Comparison of ENCODE assay signal across 12 cellular contexts in the genomic region with DNA sequence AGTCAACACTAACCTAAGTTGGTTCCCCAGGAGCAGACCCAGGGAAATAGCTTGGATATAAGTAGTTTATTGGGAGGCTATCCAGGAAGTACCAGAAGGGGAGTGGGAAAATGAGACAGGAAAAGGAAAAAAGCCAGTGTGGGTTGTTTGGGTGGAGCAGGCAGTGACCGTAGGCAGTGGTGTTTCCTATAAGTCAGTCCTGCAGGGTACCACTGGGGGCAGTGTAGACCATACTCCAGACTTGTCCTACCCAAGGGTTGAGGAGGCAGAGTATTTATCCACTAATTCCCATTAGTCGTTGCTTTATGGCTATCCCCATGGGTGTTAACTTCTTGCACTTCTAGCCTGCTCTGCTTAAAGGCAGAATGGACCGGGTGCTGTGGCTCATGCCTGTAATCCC. TPM values are rescaled to one million over a fixed set of nuclear protein-coding genes. Genes with fewer than 3 reads are reported as not detected.
DNase-seq lines count a peak whose midpoint lies in the region; ATAC-seq and TF ChIP-seq lines count a peak whose summit lies in the region.
"Had no signal": no experiment of that assay in that cellular context is flagged by ENCODE, and none has a peak within 500 bp of the region (broad histone marks: within the 10 kb centered on the region; RNA-seq: fewer than 3 reads in every experiment).

No MANE protein-coding gene starts in this region.

- H3K9me2 ChIP-seq in PC-3 (replicated peaks; ENCODE audit: low read length): no peaks in the 10 kb centered on the region
- H3K9me2 ChIP-seq in MM.1S (replicated peaks; ENCODE audit: insufficient read depth, low read length): no peaks in the 10 kb centered on the region

- no peak overlapping the region for H3K4me3 ChIP-seq in PC-3 (ENCODE audit: low read length)
- no peak overlapping the region for H3K4me3 ChIP-seq in uterus
- H3K4me3 ChIP-seq in MM.1S (ENCODE audit: low read length): no peak overlapping the region

- no peak for TF ChIP-seq POLR2A in uterus (IDR thresholded peaks at IDR 0.05)

- ATAC-seq in Right ventricle myocardium inferior: peak; percentile 66
- no peak for ATAC-seq in PC-3
- peak; percentile 89 for ATAC-seq in left ventricle myocardium superior
- no peak for ATAC-seq in activated CD4-positive, CD25-positive, alpha-beta regulatory T cell treated with anti-CD3 and anti-CD28 coated beads, Interleukin-2, amount 50 U/mL, for 24 hours

- intact Hi-C loops in Right ventricle myocardium inferior (cut with DNase I) (loop anchor here (2.0 kb wide), 1 partner anchor 85 kb away; no protein-coding TSS in a partner anchor), cardiac septum (cut with DNase I) (loop anchor here (10.0 kb wide), 1 partner anchor 87 kb away; no protein-coding TSS in a partner anchor), PC-3 (cut with micrococcal nuclease) (no loop called here), left ventricle myocardium superior (cut with micrococcal nuclease) (no loop called here), uterus (cut with DNase I; ENCODE audit: low total_unique reads) (no loop called here)

- H3K4me2 ChIP-seq in PC-3 (ENCODE audit: low read length) (no peak overlapping the region), MM.1S (ENCODE audit: low read depth, low read length) (no peak overlapping the region)

- H4K20me1 ChIP-seq in PC-3 (ENCODE audit: low read length) (no peaks in the 10 kb centered on the region), MM.1S (ENCODE audit: insufficient read depth, low read length) (no peaks in the 10 kb centered on the region)

- TF ChIP-seq CTCF in PC-3 (conservative IDR thresholded peaks at IDR 0.05; ENCODE audit: low read depth, low read length): peak; percentile 38
- peak in 2 of 4 experiments; percentile 5 to 16 for TF ChIP-seq CTCF in uterus (IDR thresholded peaks at IDR 0.05)
- TF ChIP-seq CTCF in MM.1S (IDR thresholded peaks at IDR 0.05; ENCODE audit: low read length): no peak

- no peaks in the 10 kb centered on the region for H3F3A ChIP-seq in PC-3 (ENCODE audit: low read length, unreplicated experiment)
- H3F3A ChIP-seq in MM.1S (ENCODE audit: insufficient read depth, low read length): no peaks in the 10 kb centered on the region

- no peak overlapping the region for H3K27ac ChIP-seq in PC-3 (ENCODE audit: low read length)
- H3K27ac ChIP-seq in uterus: peak overlapping the region; percentile 41 to 49
- H3K27ac ChIP-seq in MM.1S (ENCODE audit: low read length): no peak overlapping the region
- H3K27ac ChIP-seq: parathyroid adenoma had no signal

- H3K9me3 ChIP-seq in PC-3 (ENCODE audit: low read length) (no peaks in the 10 kb centered on the region), uterus (no peaks in the 10 kb centered on the region), MM.1S (replicated peaks; ENCODE audit: insufficient read depth, low read length) (no peaks in the 10 kb centered on the region)

- no TSS peak for BruUV-seq in PC-3 (replicated peaks; lab: Mats Ljungman, UMichigan)

- H3K36me3 ChIP-seq in PC-3 (ENCODE audit: low read depth, low read length) (no peaks in the 10 kb centered on the region), uterus (no peaks in the 10 kb centered on the region), MM.1S (replicated peaks; ENCODE audit: insufficient read depth, low read length) (no peaks in the 10 kb centered on the region)

- CTCF ChIA-PET in PC-3 (lab: Charles Lee): no interaction called here

- no peak overlapping the region for H2AFZ ChIP-seq in PC-3 (ENCODE audit: low read length)
- H2AFZ ChIP-seq in MM.1S (ENCODE audit: low read length): no peak overlapping the region
- H2AFZ ChIP-seq: parathyroid adenoma had no signal

- H3K27me3 ChIP-seq in PC-3 (ENCODE audit: low read length) (peaks cover 9% of the 10 kb centered on the region), uterus (no peaks in the 10 kb centered on the region), MM.1S (replicated peaks; ENCODE audit: insufficient read depth, low read length) (no peaks in the 10 kb centered on the region)

- H3K4me1 ChIP-seq in PC-3 (ENCODE audit: insufficient read depth, low read length) (no peaks in the 10 kb centered on the region), uterus (no peaks in the 10 kb centered on the region), MM.1S (ENCODE audit: low read length) (no peaks in the 10 kb centered on the region)
- H3K4me1 ChIP-seq: parathyroid adenoma had no signal

- DNase-seq in Right ventricle myocardium inferior (ENCODE audit: missing footprints) (no peak), cardiac septum (ENCODE audit: low spot score) (no peak), PC-3 (peak; percentile 12), left ventricle myocardium superior (no peak), uterus (no peak), MM.1S (no peak), cerebellar nuclear complex (lab: John Stamatoyannopoulos, UW) (no peak)
- DNase-seq: DMS153, IMR-90, T1000 had no signal

- H3K9ac ChIP-seq in PC-3 (ENCODE audit: low read length) (no peak overlapping the region), MM.1S (ENCODE audit: low read length) (no peak overlapping the region)
- H3K9ac ChIP-seq: parathyroid adenoma had no signal

- no peaks in the 10 kb centered on the region for H3K79me2 ChIP-seq in PC-3 (ENCODE audit: low read length)
- no peaks in the 10 kb centered on the region for H3K79me2 ChIP-seq in MM.1S (ENCODE audit: low read length)
- H3K79me2 ChIP-seq: parathyroid adenoma had no signal

- POLR2A ChIA-PET in PC-3 (lab: Charles Lee; ENCODE audit: unreplicated experiment): no interaction called here

RNA-seq across cellular contexts. Expression of a gene that starts 6.4 kb away (rescaled TPM):
- total RNA-seq in Right ventricle myocardium inferior: not detected
- not detected for total RNA-seq in cardiac septum
- not detected in 2 replicates for total RNA-seq in PC-3 (2014; rRNA removed)
- not detected for total RNA-seq in left ventricle myocardium superior
- total RNA-seq in uterus: 1 to 10 TPM in 1 of 4 donors, not detected in 3; 2.4 TPM
- total RNA-seq: IMR-90 had no signal

Comparison
In these comparisons a context has a peak if more than half of its experiments do, and no peak if none do; other contexts are left out.
1. intact Hi-C loops: an anchor here in Right ventricle myocardium inferior (2.0 kb wide) and cardiac septum (10.0 kb wide); none called in PC-3, left ventricle myocardium superior and uterus.
2. ATAC-seq: peak in Right ventricle myocardium inferior (single experiment) and left ventricle myocardium superior (single experiment); none in PC-3 (single experiment) and activated CD4-positive, CD25-positive, alpha-beta regulatory T cell treated with anti-CD3 and anti-CD28 coated beads, Interleukin-2, amount 50 U/mL, for 24 hours (0 of 2).
3. H3K27ac ChIP-seq: peak in uterus (2 of 2); none in PC-3 (single experiment) and MM.1S (single experiment).